1 cellular context compared by ENCODE assay signal in the genomic region with DNA sequence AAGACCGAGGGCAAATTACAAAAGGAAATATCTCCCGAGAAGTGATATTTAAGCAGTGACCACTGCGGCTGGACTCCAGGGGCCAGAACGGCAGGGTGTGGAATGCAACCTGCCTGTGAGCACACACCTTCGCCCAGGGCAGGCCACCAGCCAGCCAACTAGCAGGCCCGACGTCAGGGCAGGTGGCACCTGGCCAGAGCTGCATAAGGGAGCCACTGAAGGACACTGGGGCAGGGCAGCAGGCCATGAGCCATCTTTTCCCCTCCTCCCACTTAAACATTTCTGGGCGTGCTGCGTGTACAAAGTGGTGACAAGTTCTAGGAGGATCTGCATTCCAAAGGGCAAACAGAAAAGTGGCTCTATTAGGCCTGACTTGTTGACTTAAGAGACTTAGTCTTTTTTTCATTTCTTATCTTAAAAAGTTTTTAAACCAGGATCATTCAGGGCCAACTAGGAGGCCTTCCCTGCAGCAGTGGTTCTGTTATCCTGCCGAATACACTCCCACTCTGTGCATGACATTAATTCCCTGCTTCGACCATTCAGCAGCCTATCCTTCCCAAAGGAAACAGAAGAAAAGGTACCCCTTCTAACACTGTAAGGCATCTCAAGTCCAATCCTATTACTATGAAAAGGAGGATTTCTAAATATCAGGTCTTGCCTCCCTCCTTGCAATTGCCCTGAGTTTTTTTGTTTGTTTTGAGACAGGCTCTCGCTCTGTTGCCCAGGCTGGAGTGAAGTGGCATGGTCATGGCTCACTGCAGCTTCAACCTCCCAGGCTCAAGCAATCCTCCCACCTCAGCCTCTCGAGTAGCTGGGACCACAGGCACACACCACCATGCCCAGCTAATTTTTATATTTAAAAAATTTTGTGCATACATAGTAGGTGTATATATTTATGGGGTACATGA.
TF ChIP-seq lines count a peak whose summit lies in the region.

No MANE protein-coding gene starts in this region.

TF ChIP-seq in HepG2, 621 proteins besides CTCF, POLR2A, EP300 and RAD21 (continued from another document and continues in another):
- no peak for TF ChIP-seq MAFF (IDR thresholded peaks at IDR 0.05; ENCODE audit: low read depth, low read length)
- TF ChIP-seq RBAK (CRISPR knock-in tag; IDR thresholded peaks at IDR 0.05) = no peak
- TF ChIP-seq ZNF235 (CRISPR knock-in tag; IDR thresholded peaks at IDR 0.05; ENCODE audit: borderline replicate concordance) = no peak
- TF ChIP-seq, protein P1, sequence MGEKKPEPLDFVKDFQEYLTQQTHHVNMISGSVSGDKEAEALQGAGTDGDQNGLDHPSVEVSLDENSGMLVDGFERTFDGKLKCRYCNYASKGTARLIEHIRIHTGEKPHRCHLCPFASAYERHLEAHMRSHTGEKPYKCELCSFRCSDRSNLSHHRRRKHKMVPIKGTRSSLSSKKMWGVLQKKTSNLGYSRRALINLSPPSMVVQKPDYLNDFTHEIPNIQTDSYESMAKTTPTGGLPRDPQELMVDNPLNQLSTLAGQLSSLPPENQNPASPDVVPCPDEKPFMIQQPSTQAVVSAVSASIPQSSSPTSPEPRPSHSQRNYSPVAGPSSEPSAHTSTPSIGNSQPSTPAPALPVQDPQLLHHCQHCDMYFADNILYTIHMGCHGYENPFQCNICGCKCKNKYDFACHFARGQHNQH (CRISPR knock-in tag; IDR thresholded peaks at IDR 0.05) = peak; percentile 58; the same call in 1 of the 2 replicates
- TF ChIP-seq, protein P2, sequence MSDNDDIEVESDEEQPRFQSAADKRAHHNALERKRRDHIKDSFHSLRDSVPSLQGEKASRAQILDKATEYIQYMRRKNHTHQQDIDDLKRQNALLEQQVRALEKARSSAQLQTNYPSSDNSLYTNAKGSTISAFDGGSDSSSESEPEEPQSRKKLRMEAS (IDR thresholded peaks at IDR 0.05) = peak; percentile 79
- TF ChIP-seq, protein P3, sequence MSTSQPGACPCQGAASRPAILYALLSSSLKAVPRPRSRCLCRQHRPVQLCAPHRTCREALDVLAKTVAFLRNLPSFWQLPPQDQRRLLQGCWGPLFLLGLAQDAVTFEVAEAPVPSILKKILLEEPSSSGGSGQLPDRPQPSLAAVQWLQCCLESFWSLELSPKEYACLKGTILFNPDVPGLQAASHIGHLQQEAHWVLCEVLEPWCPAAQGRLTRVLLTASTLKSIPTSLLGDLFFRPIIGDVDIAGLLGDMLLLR (CRISPR knock-in tag; IDR thresholded peaks at IDR 0.05) = no peak
- TF ChIP-seq, protein P4, sequence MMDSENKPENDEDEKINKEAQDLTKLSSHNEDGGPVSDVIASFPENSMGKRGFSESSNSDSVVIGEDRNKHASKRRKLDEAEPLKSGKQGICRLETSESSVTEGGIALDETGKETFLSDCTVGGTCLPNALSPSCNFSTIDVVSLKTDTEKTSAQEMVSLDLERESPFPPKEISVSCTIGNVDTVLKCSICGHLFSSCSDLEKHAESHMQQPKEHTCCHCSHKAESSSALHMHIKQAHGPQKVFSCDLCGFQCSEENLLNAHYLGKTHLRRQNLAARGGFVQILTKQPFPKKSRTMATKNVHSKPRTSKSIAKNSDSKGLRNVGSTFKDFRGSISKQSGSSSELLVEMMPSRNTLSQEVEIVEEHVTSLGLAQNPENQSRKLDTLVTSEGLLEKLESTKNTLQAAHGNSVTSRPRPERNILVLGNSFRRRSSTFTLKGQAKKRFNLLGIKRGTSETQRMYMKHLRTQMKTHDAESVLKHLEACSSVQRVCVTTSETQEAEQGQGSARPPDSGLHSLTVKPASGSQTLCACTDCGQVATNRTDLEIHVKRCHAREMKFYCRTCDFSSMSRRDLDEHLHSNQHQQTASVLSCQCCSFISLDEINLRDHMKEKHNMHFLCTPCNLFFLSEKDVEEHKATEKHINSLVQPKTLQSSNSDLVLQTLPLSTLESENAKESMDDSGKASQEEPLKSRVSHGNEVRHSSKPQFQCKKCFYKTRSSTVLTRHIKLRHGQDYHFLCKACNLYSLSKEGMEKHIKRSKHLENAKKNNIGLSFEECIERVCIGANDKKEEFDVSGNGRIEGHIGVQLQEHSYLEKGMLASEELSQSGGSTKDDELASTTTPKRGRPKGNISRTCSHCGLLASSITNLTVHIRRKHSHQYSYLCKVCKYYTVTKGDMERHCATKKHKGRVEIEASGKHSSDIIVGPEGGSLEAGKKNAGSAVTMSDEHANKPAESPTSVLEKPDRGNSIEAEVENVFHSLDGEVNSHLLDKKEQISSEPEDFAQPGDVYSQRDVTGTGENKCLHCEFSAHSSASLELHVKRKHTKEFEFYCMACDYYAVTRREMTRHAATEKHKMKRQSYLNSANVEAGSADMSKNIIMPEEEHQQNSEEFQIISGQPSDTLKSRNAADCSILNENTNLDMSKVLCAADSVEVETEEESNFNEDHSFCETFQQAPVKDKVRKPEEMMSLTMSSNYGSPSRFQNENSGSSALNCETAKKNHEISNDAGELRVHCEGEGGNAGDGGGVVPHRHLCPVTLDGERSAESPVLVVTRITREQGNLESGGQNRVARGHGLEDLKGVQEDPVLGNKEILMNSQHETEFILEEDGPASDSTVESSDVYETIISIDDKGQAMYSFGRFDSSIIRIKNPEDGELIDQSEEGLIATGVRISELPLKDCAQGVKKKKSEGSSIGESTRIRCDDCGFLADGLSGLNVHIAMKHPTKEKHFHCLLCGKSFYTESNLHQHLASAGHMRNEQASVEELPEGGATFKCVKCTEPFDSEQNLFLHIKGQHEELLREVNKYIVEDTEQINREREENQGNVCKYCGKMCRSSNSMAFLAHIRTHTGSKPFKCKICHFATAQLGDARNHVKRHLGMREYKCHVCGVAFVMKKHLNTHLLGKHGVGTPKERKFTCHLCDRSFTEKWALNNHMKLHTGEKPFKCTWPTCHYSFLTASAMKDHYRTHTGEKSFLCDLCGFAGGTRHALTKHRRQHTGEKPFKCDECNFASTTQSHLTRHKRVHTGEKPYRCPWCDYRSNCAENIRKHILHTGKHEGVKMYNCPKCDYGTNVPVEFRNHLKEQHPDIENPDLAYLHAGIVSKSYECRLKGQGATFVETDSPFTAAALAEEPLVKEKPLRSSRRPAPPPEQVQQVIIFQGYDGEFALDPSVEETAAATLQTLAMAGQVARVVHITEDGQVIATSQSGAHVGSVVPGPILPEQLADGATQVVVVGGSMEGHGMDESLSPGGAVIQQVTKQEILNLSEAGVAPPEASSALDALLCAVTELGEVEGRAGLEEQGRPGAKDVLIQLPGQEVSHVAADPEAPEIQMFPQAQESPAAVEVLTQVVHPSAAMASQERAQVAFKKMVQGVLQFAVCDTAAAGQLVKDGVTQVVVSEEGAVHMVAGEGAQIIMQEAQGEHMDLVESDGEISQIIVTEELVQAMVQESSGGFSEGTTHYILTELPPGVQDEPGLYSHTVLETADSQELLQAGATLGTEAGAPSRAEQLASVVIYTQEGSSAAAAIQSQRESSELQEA (CRISPR knock-in tag; IDR thresholded peaks at IDR 0.05; ENCODE audit: not compliant biosample characterization) = no peak
- TF ChIP-seq CBX1 (IDR thresholded peaks at IDR 0.05; ENCODE audit: low read depth) = no peak
- TF ChIP-seq TMF1 (CRISPR knock-in tag; IDR thresholded peaks at IDR 0.05; ENCODE audit: low read depth) = no peak
- no peak for TF ChIP-seq TCF7L2 (IDR thresholded peaks at IDR 0.05; ENCODE audit: low read depth, low read length)
- TF ChIP-seq NR2F1 (CRISPR knock-in tag; IDR thresholded peaks at IDR 0.05) = no peak
- TF ChIP-seq HNRNPLL (IDR thresholded peaks at IDR 0.05; ENCODE audit: low read depth, low read length, poor library complexity, severe bottlenecking) = peak; percentile 33
- TF ChIP-seq TEAD3 (CRISPR knock-in tag; optimal IDR thresholded peaks at IDR 0.05; ENCODE audit: borderline replicate concordance) = peak; percentile 87
- TF ChIP-seq, protein P5, sequence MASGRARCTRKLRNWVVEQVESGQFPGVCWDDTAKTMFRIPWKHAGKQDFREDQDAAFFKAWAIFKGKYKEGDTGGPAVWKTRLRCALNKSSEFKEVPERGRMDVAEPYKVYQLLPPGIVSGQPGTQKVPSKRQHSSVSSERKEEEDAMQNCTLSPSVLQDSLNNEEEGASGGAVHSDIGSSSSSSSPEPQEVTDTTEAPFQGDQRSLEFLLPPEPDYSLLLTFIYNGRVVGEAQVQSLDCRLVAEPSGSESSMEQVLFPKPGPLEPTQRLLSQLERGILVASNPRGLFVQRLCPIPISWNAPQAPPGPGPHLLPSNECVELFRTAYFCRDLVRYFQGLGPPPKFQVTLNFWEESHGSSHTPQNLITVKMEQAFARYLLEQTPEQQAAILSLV (CRISPR knock-in tag; IDR thresholded peaks at IDR 0.05; ENCODE audit: borderline replicate concordance) = no peak
- peak; percentile 91 for TF ChIP-seq ZEB1 (IDR thresholded peaks at IDR 0.05; ENCODE audit: insufficient replicate concordance, low read depth)
- TF ChIP-seq THAP11 (CRISPR knock-in tag; IDR thresholded peaks at IDR 0.05) = no peak
- peak; percentile 75; the same call in 1 of the 2 replicates for TF ChIP-seq GATA4 (IDR thresholded peaks at IDR 0.05; ENCODE audit: borderline replicate concordance, low read depth)
- no peak for TF ChIP-seq HOXA9 (CRISPR knock-in tag; IDR thresholded peaks at IDR 0.05; ENCODE audit: borderline replicate concordance)
- TF ChIP-seq, protein P6, sequence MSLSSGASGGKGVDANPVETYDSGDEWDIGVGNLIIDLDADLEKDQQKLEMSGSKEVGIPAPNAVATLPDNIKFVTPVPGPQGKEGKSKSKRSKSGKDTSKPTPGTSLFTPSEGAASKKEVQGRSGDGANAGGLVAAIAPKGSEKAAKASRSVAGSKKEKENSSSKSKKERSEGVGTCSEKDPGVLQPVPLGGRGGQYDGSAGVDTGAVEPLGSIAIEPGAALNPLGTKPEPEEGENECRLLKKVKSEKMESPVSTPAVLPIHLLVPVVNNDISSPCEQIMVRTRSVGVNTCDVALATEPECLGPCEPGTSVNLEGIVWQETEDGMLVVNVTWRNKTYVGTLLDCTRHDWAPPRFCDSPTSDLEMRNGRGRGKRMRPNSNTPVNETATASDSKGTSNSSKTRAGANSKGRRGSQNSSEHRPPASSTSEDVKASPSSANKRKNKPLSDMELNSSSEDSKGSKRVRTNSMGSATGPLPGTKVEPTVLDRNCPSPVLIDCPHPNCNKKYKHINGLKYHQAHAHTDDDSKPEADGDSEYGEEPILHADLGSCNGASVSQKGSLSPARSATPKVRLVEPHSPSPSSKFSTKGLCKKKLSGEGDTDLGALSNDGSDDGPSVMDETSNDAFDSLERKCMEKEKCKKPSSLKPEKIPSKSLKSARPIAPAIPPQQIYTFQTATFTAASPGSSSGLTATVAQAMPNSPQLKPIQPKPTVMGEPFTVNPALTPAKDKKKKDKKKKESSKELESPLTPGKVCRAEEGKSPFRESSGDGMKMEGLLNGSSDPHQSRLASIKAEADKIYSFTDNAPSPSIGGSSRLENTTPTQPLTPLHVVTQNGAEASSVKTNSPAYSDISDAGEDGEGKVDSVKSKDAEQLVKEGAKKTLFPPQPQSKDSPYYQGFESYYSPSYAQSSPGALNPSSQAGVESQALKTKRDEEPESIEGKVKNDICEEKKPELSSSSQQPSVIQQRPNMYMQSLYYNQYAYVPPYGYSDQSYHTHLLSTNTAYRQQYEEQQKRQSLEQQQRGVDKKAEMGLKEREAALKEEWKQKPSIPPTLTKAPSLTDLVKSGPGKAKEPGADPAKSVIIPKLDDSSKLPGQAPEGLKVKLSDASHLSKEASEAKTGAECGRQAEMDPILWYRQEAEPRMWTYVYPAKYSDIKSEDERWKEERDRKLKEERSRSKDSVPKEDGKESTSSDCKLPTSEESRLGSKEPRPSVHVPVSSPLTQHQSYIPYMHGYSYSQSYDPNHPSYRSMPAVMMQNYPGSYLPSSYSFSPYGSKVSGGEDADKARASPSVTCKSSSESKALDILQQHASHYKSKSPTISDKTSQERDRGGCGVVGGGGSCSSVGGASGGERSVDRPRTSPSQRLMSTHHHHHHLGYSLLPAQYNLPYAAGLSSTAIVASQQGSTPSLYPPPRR (CRISPR knock-in tag; IDR thresholded peaks at IDR 0.05; ENCODE audit: borderline replicate concordance) = peak; percentile 79
- no peak for TF ChIP-seq NR2C2 (CRISPR knock-in tag; IDR thresholded peaks at IDR 0.05; ENCODE audit: borderline replicate concordance)
- TF ChIP-seq GATAD2A (CRISPR knock-in tag; IDR thresholded peaks at IDR 0.05) = peak; percentile 73
- TF ChIP-seq ZBTB1 (CRISPR knock-in tag; IDR thresholded peaks at IDR 0.05; ENCODE audit: borderline replicate concordance) = no peak
- TF ChIP-seq ZNF205 (CRISPR knock-in tag; IDR thresholded peaks at IDR 0.05) = no peak
- peak; percentile 81 for TF ChIP-seq PHF21A (CRISPR knock-in tag; IDR thresholded peaks at IDR 0.05)
- TF ChIP-seq ZNF10 (CRISPR knock-in tag; IDR thresholded peaks at IDR 0.05; ENCODE audit: borderline replicate concordance, low read depth) = no peak
- no peak for TF ChIP-seq NCOA1 (CRISPR knock-in tag; IDR thresholded peaks at IDR 0.05)
- no peak for TF ChIP-seq ZNF260 (CRISPR knock-in tag; IDR thresholded peaks at IDR 0.05; ENCODE audit: borderline replicate concordance, low read depth)
- no peak for TF ChIP-seq MTF1 (CRISPR knock-in tag; IDR thresholded peaks at IDR 0.05)
- no peak for TF ChIP-seq ZBTB42 (CRISPR knock-in tag; IDR thresholded peaks at IDR 0.05)
- TF ChIP-seq ZNF431 (CRISPR knock-in tag; IDR thresholded peaks at IDR 0.05; ENCODE audit: borderline replicate concordance, low read depth) = no peak
- peak; percentile 46; the same call in 1 of the 2 replicates for TF ChIP-seq YEATS4 (CRISPR knock-in tag; IDR thresholded peaks at IDR 0.05; ENCODE audit: borderline replicate concordance)
- TF ChIP-seq CCDC6 (CRISPR knock-in tag; IDR thresholded peaks at IDR 0.05) = no peak
- TF ChIP-seq HDAC2 (CRISPR knock-in tag; IDR thresholded peaks at IDR 0.05) = peak; percentile 81
- no peak for TF ChIP-seq RELA (CRISPR knock-in tag; IDR thresholded peaks at IDR 0.05)
- TF ChIP-seq MEF2D (CRISPR knock-in tag; IDR thresholded peaks at IDR 0.05) = peak; percentile 36; the same call in 1 of the 2 replicates
- TF ChIP-seq MBD4 (IDR thresholded peaks at IDR 0.05; ENCODE audit: borderline replicate concordance, low read length) = no peak
- TF ChIP-seq ZNF557 (CRISPR knock-in tag; IDR thresholded peaks at IDR 0.05) = no peak
- no peak for TF ChIP-seq RBM39 (IDR thresholded peaks at IDR 0.05; ENCODE audit: low read depth, low read length, poor library complexity, severe bottlenecking)
- no peak for TF ChIP-seq ZC3H13 (CRISPR knock-in tag; IDR thresholded peaks at IDR 0.05)
- no peak for TF ChIP-seq ZNF737 (CRISPR knock-in tag; IDR thresholded peaks at IDR 0.05; ENCODE audit: borderline replicate concordance)
- TF ChIP-seq XRCC5 (optimal IDR thresholded peaks at IDR 0.05; ENCODE audit: low read length) = peak; percentile 20
- TF ChIP-seq, protein P7, sequence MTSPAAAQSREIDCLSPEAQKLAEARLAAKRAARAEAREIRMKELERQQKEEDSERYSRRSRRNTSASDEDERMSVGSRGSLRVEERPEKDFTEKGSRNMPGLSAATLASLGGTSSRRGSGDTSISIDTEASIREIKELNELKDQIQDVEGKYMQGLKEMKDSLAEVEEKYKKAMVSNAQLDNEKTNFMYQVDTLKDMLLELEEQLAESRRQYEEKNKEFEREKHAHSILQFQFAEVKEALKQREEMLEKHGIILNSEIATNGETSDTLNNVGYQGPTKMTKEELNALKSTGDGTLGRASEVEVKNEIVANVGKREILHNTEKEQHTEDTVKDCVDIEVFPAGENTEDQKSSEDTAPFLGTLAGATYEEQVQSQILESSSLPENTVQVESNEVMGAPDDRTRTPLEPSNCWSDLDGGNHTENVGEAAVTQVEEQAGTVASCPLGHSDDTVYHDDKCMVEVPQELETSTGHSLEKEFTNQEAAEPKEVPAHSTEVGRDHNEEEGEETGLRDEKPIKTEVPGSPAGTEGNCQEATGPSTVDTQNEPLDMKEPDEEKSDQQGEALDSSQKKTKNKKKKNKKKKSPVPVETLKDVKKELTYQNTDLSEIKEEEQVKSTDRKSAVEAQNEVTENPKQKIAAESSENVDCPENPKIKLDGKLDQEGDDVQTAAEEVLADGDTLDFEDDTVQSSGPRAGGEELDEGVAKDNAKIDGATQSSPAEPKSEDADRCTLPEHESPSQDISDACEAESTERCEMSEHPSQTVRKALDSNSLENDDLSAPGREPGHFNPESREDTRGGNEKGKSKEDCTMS (CRISPR knock-in tag; conservative IDR thresholded peaks at IDR 0.05) = no peak
- peak; percentile 60; the same call in 1 of the 2 replicates for TF ChIP-seq DMAP1 (CRISPR knock-in tag; IDR thresholded peaks at IDR 0.05)
